14 cellular contexts compared by ENCODE assay signal in the genomic region with DNA sequence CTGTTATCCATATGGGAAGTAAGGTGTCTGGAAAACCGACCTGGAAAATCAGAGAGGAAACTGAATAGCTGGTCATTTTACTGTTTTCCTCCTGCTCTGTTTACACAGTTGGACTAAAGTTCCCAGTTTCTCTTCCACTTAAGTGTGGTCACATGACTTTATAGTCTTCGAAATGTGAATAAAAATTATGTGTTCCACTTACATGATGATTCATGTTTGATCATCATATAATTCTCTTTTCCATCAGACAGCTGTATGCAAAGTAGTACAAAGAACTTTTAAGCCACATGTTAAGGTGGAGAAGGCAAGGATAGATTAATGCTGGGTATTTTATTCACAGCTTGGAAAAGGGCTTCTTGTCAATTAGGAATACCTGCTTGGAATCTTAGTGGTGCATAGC.
DNase-seq lines count a peak whose midpoint lies in the region; ATAC-seq and TF ChIP-seq lines count a peak whose summit lies in the region.
"Had no signal": no experiment of that assay in that cellular context is flagged by ENCODE, and none has a peak within 500 bp of the region (broad histone marks: within the 10 kb centered on the region; RNA-seq: fewer than 3 reads in every experiment).

No MANE protein-coding gene starts in this region.

- WGBS in right cardiac atrium, result 54% methylated on average over 2 of the region's 2 CpGs

- no peak for ATAC-seq in right cardiac atrium
- ATAC-seq: CD8-positive, alpha-beta T cell had no signal

- no peaks in the 10 kb centered on the region for H3K36me3 ChIP-seq in MG63

- H3K4me3 ChIP-seq in fibroblast of mammary gland (ENCODE audit: control insufficient read depth, low read depth, low read length), result no peak overlapping the region
- no peak overlapping the region for H3K4me3 ChIP-seq in right cardiac atrium (ENCODE audit: low read length)
- H3K4me3 ChIP-seq in MG63, result no peak overlapping the region

- H3K4me1 ChIP-seq in right cardiac atrium (ENCODE audit: control insufficient read depth, insufficient read depth, low read length), result no peaks in the 10 kb centered on the region

- DNase-seq in DMS53 (lab: John Stamatoyannopoulos, UW) (peak; percentile 68), NCI-H1105 (lab: John Stamatoyannopoulos, UW) (peak; percentile 56), SHP77 treated with DMSO at 0.1 percent for 48 hours (lab: John Stamatoyannopoulos, UW) (peak; percentile 13), fibroblast of mammary gland (ENCODE audit: low read depth) (peak; percentile 29), right cardiac atrium (no peak), MG63 (no peak), foreskin melanocyte (no peak)
- DNase-seq: CD8-positive, alpha-beta T cell; EL; KG1; MM.1S; NCI-H2081; NCI-H226; NCI-H82 had no signal

- TF ChIP-seq CTCF in fibroblast of mammary gland (conservative IDR thresholded peaks at IDR 0.05; ENCODE audit: control insufficient read depth, insufficient read depth, low read depth, low read length), result no peak

- H3K9me3 ChIP-seq in right cardiac atrium (ENCODE audit: control insufficient read depth, low read length) (no peaks in the 10 kb centered on the region), MG63 (no peaks in the 10 kb centered on the region)

- intact Hi-C loops in right cardiac atrium (cut with DNase I), result no loop called here

- no peak overlapping the region for H3K27ac ChIP-seq in right cardiac atrium (ENCODE audit: low read length)

- H3K27me3 ChIP-seq in right cardiac atrium (ENCODE audit: control insufficient read depth, insufficient read depth) (no peaks in the 10 kb centered on the region), MG63 (no peaks in the 10 kb centered on the region)

Comparison
In these comparisons a context has a peak if more than half of its experiments do, and no peak if none do; other contexts are left out.
1. DNase-seq: peak in DMS53 (single experiment), NCI-H1105 (single experiment), SHP77 treated with DMSO at 0.1 percent for 48 hours (single experiment) and fibroblast of mammary gland (single experiment); none in right cardiac atrium (0 of 3), MG63 (single experiment) and foreskin melanocyte (single experiment).